8 cellular contexts compared by ENCODE assay signal in genomic region chr19:34345934-34346333, GRCh38. TPM values are rescaled to one million over a fixed set of nuclear protein-coding genes. Genes with fewer than 3 reads are reported as not detected.
DNase-seq lines count a peak whose midpoint lies in the region; ATAC-seq, FAIRE-seq and TF ChIP-seq lines count a peak whose summit lies in the region.

No MANE protein-coding gene starts in this region.

- H3K4me3 ChIP-seq in A549 (no peak overlapping the region), liver (ENCODE audit: low read depth in 1 of 3, low read length in 3 of 3) (no peak overlapping the region)

- no peak overlapping the region for H3K4me2 ChIP-seq in A549

- no peak for TF ChIP-seq POLR2A in A549 (IDR thresholded peaks at IDR 0.05; ENCODE audit: low read length)

- WGBS in A549 (ENCODE audit: missing lambda C conversion rate), result 53% methylated on average over 7 of the region's 7 CpGs
- WGBS in liver, result 33% methylated on average over 7 of the region's 7 CpGs

- H3K36me3 ChIP-seq in liver (ENCODE audit: control insufficient read depth in 4 of 4, insufficient read depth in 3 of 4, low read depth in 1 of 4, low read length in 3 of 4), result peaks cover 11 to 41% (median 22%) of the 10 kb centered on the region in 4 donors

- peak; percentile 50 to 84 for TF ChIP-seq RAD21 in A549 (conservative IDR thresholded peaks at IDR 0.05 in 1 of 2, IDR thresholded peaks at IDR 0.05 in 1 of 2)
- peak; percentile 95 to 96 for TF ChIP-seq RAD21 in liver (IDR thresholded peaks at IDR 0.05)

- FAIRE-seq in A549 (lab: Jason Lieb, UNC), result peak; percentile 80

- DNase-seq in A549 (ENCODE audit: low read depth in 1 of 2, low spot score in 1 of 2), result peak; percentile 81 to 91
- peak; percentile 81 for DNase-seq in GM13977 (ENCODE audit: low spot score)
- peak; percentile 47 for DNase-seq in NCI-H2196 treated with DMSO at 0.1 percent for 48 hours (lab: John Stamatoyannopoulos, UW; ENCODE audit: unreplicated experiment)
- DNase-seq in activated CD4-positive, alpha-beta T cell treated with anti-CD3 and anti-CD28 coated beads for 24 hours (ENCODE audit: low read depth in 2 of 2), result peak; percentile 53 to 68
- DNase-seq in cerebellum (ENCODE audit: low spot score), result peak; percentile 88
- peak; percentile 34 for DNase-seq in stimulated activated CD8-positive, alpha-beta memory T cell treated with anti-CD3 and anti-CD28 coated beads, Interleukin-12 subunit alpha, Interleukin-12 subunit beta, amount 100 ng/mL, for 4 hours (ENCODE audit: low read depth)

- no peak for TF ChIP-seq EP300 in A549 (IDR thresholded peaks at IDR 0.05)

- no peaks in the 10 kb centered on the region for H3K9me3 ChIP-seq in A549
- H3K9me3 ChIP-seq in liver (ENCODE audit: control insufficient read depth in 4 of 4, low read length in 3 of 4), result no peaks in the 10 kb centered on the region

- H3K27me3 ChIP-seq in liver (ENCODE audit: control insufficient read depth in 4 of 4, insufficient read depth in 4 of 4, low read length in 3 of 4), result no peaks in the 10 kb centered on the region

- POLR2A ChIA-PET in A549 (lab: Yijun Ruan, JAX), result interaction anchor here (1.5 kb wide), 1 partner anchor 13 kb away, joined by 4 read pairs; no protein-coding TSS in a partner anchor

- H3K27ac ChIP-seq in A549, result no peak overlapping the region
- no peak overlapping the region for H3K27ac ChIP-seq in liver (ENCODE audit: low read depth in 1 of 2, low read length in 2 of 2)

- ATAC-seq in A549, result peak; percentile 81 to 89; a peak in 5 of 6 replicates
- ATAC-seq in GM19324 (IDR thresholded peaks at IDR 0.05; ENCODE audit: low FRiP score, unreplicated experiment), result no peak

- CTCF ChIA-PET in A549 (lab: Yijun Ruan, JAX), result interaction anchor here (0.5 to 25.0 kb wide), 35 partner anchors 5 to 568 kb away, joined by 3 to 348 read pairs (median 4); partner anchors contain the start of gene GPI

- no peak overlapping the region for H3K9ac ChIP-seq in liver (ENCODE audit: low read depth in 1 of 2, low read length in 2 of 2)

- H3K4me1 ChIP-seq in A549 (no peaks in the 10 kb centered on the region), liver (ENCODE audit: control insufficient read depth in 4 of 4, insufficient read depth in 4 of 4, low read length in 3 of 4) (peaks cover 0 to 5% (median 1%) of the 10 kb centered on the region in 4 donors)

- in situ Hi-C loops in GM13977 (cut with MboI; ENCODE audit: low pct_unique_long_range_greater_than_20kb, low sequenced_read_pairs, unreplicated experiment), result no loop called here

- TF ChIP-seq CTCF in A549 (IDR thresholded peaks at IDR 0.05) (peak; percentile 78), GM13977 (IDR thresholded peaks at IDR 0.05; ENCODE audit: extremely low read depth, insufficient read depth, missing control alignments) (peak; percentile 76), liver (IDR thresholded peaks at IDR 0.05; ENCODE audit: low read depth, low read length, missing input control) (peak; percentile 80)

TF ChIP-seq in A549, 52 proteins besides CTCF, POLR2A, EP300 and RAD21:
- TF ChIP-seq ZSCAN20 (CRISPR knock-in tag; IDR thresholded peaks at IDR 0.05) (no peak), SMC3 (IDR thresholded peaks at IDR 0.05) (peak; percentile 37; the same call in 2 of the 3 replicates), ESRRA (IDR thresholded peaks at IDR 0.05; ENCODE audit: borderline replicate concordance, low read length) (0 out of 2 replicates have a peak, but pooled peaks have one; percentile 22), MAX (IDR thresholded peaks at IDR 0.05) (0 out of 2 replicates have a peak, but pooled peaks have one; percentile 19)

TF ChIP-seq in liver, 16 proteins besides CTCF, POLR2A, EP300 and RAD21:
- TF ChIP-seq GABPA (IDR thresholded peaks at IDR 0.05 in 1 of 2, conservative IDR thresholded peaks at IDR 0.05 in 1 of 2) (no peak), JUND (IDR thresholded peaks at IDR 0.05) (no peak), EGR1 (IDR thresholded peaks at IDR 0.05; ENCODE audit: low read depth in 2 of 2) (no peak), HNF4A (conservative IDR thresholded peaks at IDR 0.05) (peak; percentile 92 to 95), TAF1 (conservative IDR thresholded peaks at IDR 0.05) (no peak), MAX (IDR thresholded peaks at IDR 0.05) (no peak), SP1 (IDR thresholded peaks at IDR 0.05) (peak; percentile 31), YY1 (IDR thresholded peaks at IDR 0.05) (no peak), RXRA (IDR thresholded peaks at IDR 0.05) (peak in 1 of 2 donors; percentile 45), NR2F2 (IDR thresholded peaks at IDR 0.05) (no peak), HNF4G (IDR thresholded peaks at IDR 0.05) (peak; percentile 83), FOXA1 (IDR thresholded peaks at IDR 0.05) (no peak), ATF3 (IDR thresholded peaks at IDR 0.05) (no peak), ZBTB33 (IDR thresholded peaks at IDR 0.05) (no peak), FOXA2 (IDR thresholded peaks at IDR 0.05) (no peak), REST (IDR thresholded peaks at IDR 0.05) (no peak)
TF ChIP-seq in liver: peak in this region for 4.

RNA-seq across cellular contexts. Expression of gene GPI, which starts 19.1 kb away (rescaled TPM):
- 443 and 565 TPM in 2 replicates for polyA plus RNA-seq in A549 (2011; rRNA removed)
- polyA plus RNA-seq in A549 (2012; cell fraction: cytosol; rRNA removed), result 630 and 674 TPM in 2 replicates
- 958 and 1,031 TPM in 2 replicates for polyA plus RNA-seq in A549 (2012; cell fraction: nucleus; rRNA removed)
- polyA plus RNA-seq in A549 (2017; fragmentation: RNase III; extraction: RNeasy Plus Mini Kit Qiagen cat#74134 plus additional on column Dnase treatment), result 548 to 579 TPM (median 555 TPM) in 3 replicates
- polyA minus RNA-seq in A549 (2011; rRNA and poly(A)+ RNA removed), result 992 and 1,185 TPM in 2 replicates
- 115 TPM for total RNA-seq in cerebellum
- total RNA-seq in liver, result 100 to 1,000 TPM in 1 of 2 donors, 10 to 100 TPM in 1; 61.8 to 182 TPM
- 100 to 1,000 TPM; 133 to 191 TPM for polyA plus RNA-seq in liver

RNA-seq across cellular contexts. Expression of gene PDCD2L, which starts 58.3 kb away (rescaled TPM):
- polyA plus RNA-seq in A549 (2011; rRNA removed) (58.5 and 68.9 TPM in 2 replicates), A549 (2017; fragmentation: RNase III; extraction: RNeasy Plus Mini Kit Qiagen cat#74134 plus additional on column Dnase treatment) (28.2 to 32.7 TPM (median 31.5 TPM) in 3 replicates), liver (1 to 10 TPM; 3.8 to 7.6 TPM)
- polyA plus RNA-seq in A549 (2012; cell fraction: cytosol; rRNA removed), result 72.1 and 74.8 TPM in 2 replicates
- polyA plus RNA-seq in A549 (2012; cell fraction: nucleus; rRNA removed), result 50.7 and 66.9 TPM in 2 replicates
- 43.5 and 50.5 TPM in 2 replicates for polyA minus RNA-seq in A549 (2011; rRNA and poly(A)+ RNA removed)
- total RNA-seq in cerebellum (12.4 TPM), liver (1 to 10 TPM; 5.0 to 5.1 TPM)

Comparison
In these comparisons a context has a peak if more than half of its experiments do, and no peak if none do; other contexts are left out.
1. DNase-seq: peak in every context shown above with its lines; median percentile 88 in cerebellum; 86 in A549; 81 in GM13977; 60 in activated CD4-positive, alpha-beta T cell treated with anti-CD3 and anti-CD28 coated beads for 24 hours; 47 in NCI-H2196 treated with DMSO at 0.1 percent for 48 hours; 34 in stimulated activated CD8-positive, alpha-beta memory T cell treated with anti-CD3 and anti-CD28 coated beads, Interleukin-12 subunit alpha, Interleukin-12 subunit beta, amount 100 ng/mL, for 4 hours.